ENCODE assay signal across 25 cellular contexts in the genomic region with DNA sequence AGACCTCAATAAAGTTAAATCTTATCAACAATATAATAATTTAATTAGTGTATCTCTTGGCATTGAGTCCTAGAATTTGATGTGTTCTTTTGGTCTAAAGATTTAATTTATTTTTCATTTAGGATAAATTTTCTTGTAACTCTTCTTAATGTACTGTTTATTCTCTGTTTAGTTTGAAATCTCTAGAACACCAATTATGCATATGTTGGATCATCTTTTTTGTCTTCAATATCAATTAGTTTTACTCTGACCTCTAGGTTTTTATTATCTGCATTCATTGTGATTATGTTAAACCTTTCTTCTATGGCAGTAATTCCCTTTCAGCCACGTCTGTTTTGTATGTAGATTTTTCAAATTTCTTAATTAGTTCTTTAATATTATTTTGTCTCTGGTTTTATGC.
DNase-seq lines count a peak whose midpoint lies in the region; ATAC-seq, FAIRE-seq and TF ChIP-seq lines count a peak whose summit lies in the region.
"Had no signal": no experiment of that assay in that cellular context is flagged by ENCODE, and none has a peak within 500 bp of the region (broad histone marks: within the 10 kb centered on the region; RNA-seq: fewer than 3 reads in every experiment).

No MANE protein-coding gene starts in this region.

- no peak overlapping the region for H3K4me3 ChIP-seq in HEK293 (ENCODE audit: low read depth, low read length)
- H3K4me3 ChIP-seq in astrocyte of the spinal cord (ENCODE audit: low read depth, low read length), result no peak overlapping the region
- H3K4me3 ChIP-seq in fibroblast of mammary gland (ENCODE audit: control insufficient read depth, low read depth, low read length), result no peak overlapping the region
- H3K4me3 ChIP-seq: BLaER1, GM12878 had no signal

- H3K9me3 ChIP-seq in HEK293 (ENCODE audit: control insufficient read depth, insufficient read depth, low read depth, low read length), result no peaks in the 10 kb centered on the region

- H3K27ac Mint-ChIP-seq in osteocyte (ENCODE audit: unreplicated experiment), result no peak overlapping the region
- H3K27ac Mint-ChIP-seq: B cell; CD4-positive, CD25-positive, alpha-beta regulatory T cell; CD8-positive, alpha-beta T cell; H9; HFFc6 had no signal

- no peak for ATAC-seq in GM21447 (IDR thresholded peaks at IDR 0.05; ENCODE audit: unreplicated experiment)
- ATAC-seq: CD8-positive, alpha-beta T cell; GM12878; HCT116 had no signal

- H3K36me3 Mint-ChIP-seq in osteocyte (ENCODE audit: unreplicated experiment), result peaks cover 4% of the 10 kb centered on the region
- H3K36me3 Mint-ChIP-seq: CD4-positive, CD25-positive, alpha-beta regulatory T cell; CD8-positive, alpha-beta T cell had no signal

- no peak overlapping the region for H3K27ac ChIP-seq in HEK293 (ENCODE audit: extremely low read depth, low read depth, low read length)
- H3K27ac ChIP-seq: 22Rv1, BLaER1, C4-2B had no signal

- no peaks in the 10 kb centered on the region for H3K4me1 ChIP-seq in HEK293 (ENCODE audit: control insufficient read depth, insufficient read depth, low read length)
- H3K4me1 ChIP-seq: BLaER1, Caco-2 had no signal

- POLR2A ChIA-PET in HEK293 (lab: Yijun Ruan, JAX), result no interaction called here

- no peaks in the 10 kb centered on the region for H3K27me3 Mint-ChIP-seq in osteocyte (ENCODE audit: unreplicated experiment)

- DNase-seq in astrocyte of the spinal cord (ENCODE audit: low read depth, low spot score) (peak; percentile 19), fibroblast of mammary gland (ENCODE audit: low read depth) (peak; percentile 5), GM12892 (ENCODE audit: insufficient read length) (no peak), osteocyte (ENCODE audit: extremely low spot score, unreplicated experiment) (no peak)
- DNase-seq in activated T-cell treated with anti-CD3 and anti-CD28 coated beads, Interleukin-2, amount 50 U/mL, for 1 hour, result no peak
- DNase-seq: Caco-2; CD4-positive, CD25-positive, alpha-beta regulatory T cell; CD8-positive, alpha-beta T cell; DMS153; DND-41; GDM1; H9; HFFc6 had no signal

- no peaks in the 10 kb centered on the region for H3K4me1 Mint-ChIP-seq in osteocyte (ENCODE audit: unreplicated experiment)
- H3K4me1 Mint-ChIP-seq: B cell, H9 had no signal

- peaks cover 14% of the 10 kb centered on the region for H3K9me3 Mint-ChIP-seq in osteocyte (ENCODE audit: unreplicated experiment)

- CTCF ChIA-PET in HEK293 (lab: Yijun Ruan, JAX), result no interaction called here

- TF ChIP-seq CTCF in HEK293 (tag by site-specific recombination; IDR thresholded peaks at IDR 0.05) (no peak), astrocyte of the spinal cord (IDR thresholded peaks at IDR 0.05; ENCODE audit: low read depth, low read length) (no peak), fibroblast of mammary gland (conservative IDR thresholded peaks at IDR 0.05; ENCODE audit: control insufficient read depth, insufficient read depth, low read depth, low read length) (no peak), osteocyte (IDR thresholded peaks at IDR 0.05) (no peak)

- FAIRE-seq in G401.6 (lab: Jason Lieb, UNC) (peak; percentile 63), GM12892 (lab: Jason Lieb, UNC) (no peak)
- FAIRE-seq: A204.1, GM12878, GM18507, H1 had no signal

- TF ChIP-seq POLR2A in GM12892 (IDR thresholded peaks at IDR 0.05; ENCODE audit: low read depth, low read length), result no peak

- H3K4me3 Mint-ChIP-seq in osteocyte (ENCODE audit: unreplicated experiment), result no peak overlapping the region
- H3K4me3 Mint-ChIP-seq: B cell; CD4-positive, CD25-positive, alpha-beta regulatory T cell; CD8-positive, alpha-beta T cell; H9; HFFc6 had no signal

- in situ Hi-C loops in astrocyte of the spinal cord (cut with HindIII; ENCODE audit: low sequenced_read_pairs), result no loop called here

- H3K36me3 ChIP-seq in HEK293 (ENCODE audit: control insufficient read depth in 2 of 2, insufficient read depth in 1 of 2, low read length in 2 of 2), result no peaks in the 10 kb centered on the region
- H3K36me3 ChIP-seq: BLaER1 had no signal

TF ChIP-seq in HEK293, 187 proteins besides CTCF, POLR2A, EP300 and RAD21:
- TF ChIP-seq EGR2 (tag by site-specific recombination; IDR thresholded peaks at IDR 0.05; ENCODE audit: low read depth) (no peak), SETDB1 (IDR thresholded peaks at IDR 0.05; ENCODE audit: insufficient read length, low read length) (peak; percentile 86), ZNF133 (tag by site-specific recombination; IDR thresholded peaks at IDR 0.05) (peak; percentile 92), ZNF280D (tag by site-specific recombination; IDR thresholded peaks at IDR 0.05) (0 out of 2 replicates have a peak, but pooled peaks have one; percentile 21), ZNF654 (tag by site-specific recombination; IDR thresholded peaks at IDR 0.05; ENCODE audit: low read depth) (no peak)

Comparison
In these comparisons a context has a peak if more than half of its experiments do, and no peak if none do; other contexts are left out.
1. DNase-seq: peak in astrocyte of the spinal cord (single experiment) and fibroblast of mammary gland (single experiment); none in GM12892 (single experiment), osteocyte (single experiment) and activated T-cell treated with anti-CD3 and anti-CD28 coated beads, Interleukin-2, amount 50 U/mL, for 1 hour (single experiment).